Comparison of ENCODE assay signal across 22 cellular contexts in genomic region chr7:84136809-84137208, GRCh38. TPM values are rescaled to one million over a fixed set of nuclear protein-coding genes. Genes with fewer than 3 reads are reported as not detected.
DNase-seq lines count a peak whose midpoint lies in the region; ATAC-seq and TF ChIP-seq lines count a peak whose summit lies in the region.
"Had no signal": no experiment of that assay in that cellular context is flagged by ENCODE, and none has a peak within 500 bp of the region (broad histone marks: within the 10 kb centered on the region; RNA-seq: fewer than 3 reads in every experiment).

No MANE protein-coding gene starts in this region.

- H3K9me3 ChIP-seq in A673 (ENCODE audit: low read depth, low read length, poor library complexity, severe bottlenecking), result no peaks in the 10 kb centered on the region
- H3K9me3 ChIP-seq in HEK293 (ENCODE audit: control insufficient read depth, insufficient read depth, low read depth, low read length), result no peaks in the 10 kb centered on the region
- no peaks in the 10 kb centered on the region for H3K9me3 ChIP-seq in SK-N-MC (ENCODE audit: low read depth, low read length)
- H3K9me3 ChIP-seq: BE2C had no signal

- H3K36me3 ChIP-seq in A673 (ENCODE audit: insufficient read depth, low read length, poor library complexity, severe bottlenecking), result no peaks in the 10 kb centered on the region
- no peaks in the 10 kb centered on the region for H3K36me3 ChIP-seq in HEK293 (ENCODE audit: control insufficient read depth in 2 of 2, insufficient read depth in 1 of 2, low read length in 2 of 2)
- no peaks in the 10 kb centered on the region for H3K36me3 ChIP-seq in SK-N-MC (ENCODE audit: insufficient read depth, low read length)
- H3K36me3 ChIP-seq: BE2C; BLaER1 treated with 17β-estradiol and CSF1 and Interleukin-3, amounts not matched to agents 10 nM and 100 nM had no signal

- no peak overlapping the region for H3K27ac Mint-ChIP-seq in naive thymus-derived CD8-positive, alpha-beta T cell
- H3K27ac Mint-ChIP-seq: CD14-positive monocyte; CD4-positive, alpha-beta T cell; HFFc6 had no signal

- TF ChIP-seq CTCF in A673 (conservative IDR thresholded peaks at IDR 0.05; ENCODE audit: low read depth, low read length) (no peak), HEK293 (tag by site-specific recombination; IDR thresholded peaks at IDR 0.05) (no peak)

- H3K9ac ChIP-seq in SK-N-MC (ENCODE audit: insufficient read length), result no peak overlapping the region
- H3K9ac ChIP-seq: BLaER1 treated with 17β-estradiol and CSF1 and Interleukin-3, amounts not matched to agents 10 nM and 100 nM had no signal

- no peak for ATAC-seq in naive thymus-derived CD8-positive, alpha-beta T cell
- no peak for ATAC-seq in HG03342 (IDR thresholded peaks at IDR 0.05; ENCODE audit: unreplicated experiment)
- ATAC-seq: GM12878, HCT116 had no signal

- H3K4me3 ChIP-seq in A673 (ENCODE audit: low read depth, low read length, poor library complexity, severe bottlenecking), result no peak overlapping the region
- no peak overlapping the region for H3K4me3 ChIP-seq in HEK293 (ENCODE audit: low read depth, low read length)
- H3K4me3 ChIP-seq in SK-N-MC, result peak overlapping the region; percentile 60
- H3K4me3 ChIP-seq: BLaER1 treated with 17β-estradiol and CSF1 and Interleukin-3, amounts not matched to agents 10 nM and 100 nM; GM12878 had no signal

- no peak overlapping the region for H3K4me3 Mint-ChIP-seq in naive thymus-derived CD8-positive, alpha-beta T cell
- H3K4me3 Mint-ChIP-seq: CD14-positive monocyte; CD4-positive, alpha-beta T cell; CD8-positive, alpha-beta memory T cell; HFFc6 had no signal

- H3K4me1 ChIP-seq in A673 (ENCODE audit: insufficient read depth, low read length, poor library complexity, severe bottlenecking) (peaks cover 53% of the 10 kb centered on the region), HEK293 (ENCODE audit: control insufficient read depth, insufficient read depth, low read length) (no peaks in the 10 kb centered on the region; the same call in 1 of the 2 replicates)
- H3K4me1 ChIP-seq: BE2C; BLaER1 treated with 17β-estradiol and CSF1 and Interleukin-3, amounts not matched to agents 10 nM and 100 nM had no signal

- intact Hi-C loops in A673 (cut with micrococcal nuclease; ENCODE audit: unreplicated experiment), result loop anchor here (1.0 to 10.0 kb wide), 5 partner anchors 51 to 886 kb away; no protein-coding TSS in a partner anchor
- intact Hi-C loops in posterior cingulate gyrus (cut with DNase I), result no loop called here

- DNase-seq in A673 (ENCODE audit: low spot score) (peak; percentile 93), SK-N-MC (ENCODE audit: low read depth, low spot score) (no peak), posterior cingulate gyrus (no peak)
- no peak for DNase-seq in naive thymus-derived CD8-positive, alpha-beta T cell
- DNase-seq: ACHN; AML-193; BE2C; CD4-positive, alpha-beta T cell; CD8-positive, alpha-beta memory T cell; DMS 273 treated with DMSO at 0.1 percent for 48 hours; DMS79; EL; GDM1; H7; HFFc6 had no signal

- H3K9me3 Mint-ChIP-seq in naive thymus-derived CD8-positive, alpha-beta T cell, result peaks cover 0 to 3% (median 0%) of the 10 kb centered on the region in 9 donors

- CTCF ChIA-PET in A673 (lab: Charles Lee) (interaction anchor here (0.9 to 1.0 kb wide), 2 partner anchors 36 to 52 kb away, joined by 3 to 4 read pairs; no protein-coding TSS in a partner anchor), HEK293 (lab: Yijun Ruan, JAX) (no interaction called here)

- POLR2A ChIA-PET in A673 (lab: Charles Lee; ENCODE audit: low non-redundant PET), result interaction anchor here (0.6 to 1.1 kb wide), 3 partner anchors 9 to 167 kb away, joined by 3 to 6 read pairs (median 3); no protein-coding TSS in a partner anchor
- POLR2A ChIA-PET in HEK293 (lab: Yijun Ruan, JAX), result no interaction called here
- POLR2A ChIA-PET in naive thymus-derived CD8-positive, alpha-beta T cell (lab: Charles Lee), result no interaction called here

- H3K27me3 Mint-ChIP-seq in naive thymus-derived CD8-positive, alpha-beta T cell, result no peaks in the 10 kb centered on the region
- H3K27me3 Mint-ChIP-seq: CD4-positive, alpha-beta T cell; CD8-positive, alpha-beta memory T cell had no signal

- H3K27ac ChIP-seq in A673 (ENCODE audit: low read depth, low read length, poor library complexity, severe bottlenecking), result peak overlapping the region; percentile 94
- H3K27ac ChIP-seq in HEK293 (ENCODE audit: extremely low read depth, low read depth, low read length), result no peak overlapping the region
- peak overlapping the region; percentile 94 for H3K27ac ChIP-seq in SK-N-MC
- H3K27ac ChIP-seq: 22Rv1; BLaER1 treated with 17β-estradiol and CSF1 and Interleukin-3, amounts not matched to agents 10 nM and 100 nM had no signal

- H3K4me1 Mint-ChIP-seq in naive thymus-derived CD8-positive, alpha-beta T cell, result peaks cover 0 to 5% (median 0%) of the 10 kb centered on the region in 4 donors
- H3K4me1 Mint-ChIP-seq: CD14-positive monocyte; CD8-positive, alpha-beta memory T cell had no signal

- H3K36me3 Mint-ChIP-seq in naive thymus-derived CD8-positive, alpha-beta T cell, result peaks cover 0 to 3% (median 0%) of the 10 kb centered on the region in 3 donors
- H3K36me3 Mint-ChIP-seq: CD14-positive monocyte had no signal

- BruUV-seq in A673 (replicated peaks; lab: Mats Ljungman, UMichigan), result no TSS peak

- H3K27me3 ChIP-seq in A673 (replicated peaks; ENCODE audit: insufficient read depth, low read depth, low read length, poor library complexity), result no peaks in the 10 kb centered on the region
- H3K27me3 ChIP-seq: BE2C; BLaER1 treated with 17β-estradiol and CSF1 and Interleukin-3, amounts not matched to agents 10 nM and 100 nM had no signal

TF ChIP-seq in HEK293, 187 proteins besides CTCF, POLR2A, EP300 and RAD21:
- TF ChIP-seq, protein P1, sequence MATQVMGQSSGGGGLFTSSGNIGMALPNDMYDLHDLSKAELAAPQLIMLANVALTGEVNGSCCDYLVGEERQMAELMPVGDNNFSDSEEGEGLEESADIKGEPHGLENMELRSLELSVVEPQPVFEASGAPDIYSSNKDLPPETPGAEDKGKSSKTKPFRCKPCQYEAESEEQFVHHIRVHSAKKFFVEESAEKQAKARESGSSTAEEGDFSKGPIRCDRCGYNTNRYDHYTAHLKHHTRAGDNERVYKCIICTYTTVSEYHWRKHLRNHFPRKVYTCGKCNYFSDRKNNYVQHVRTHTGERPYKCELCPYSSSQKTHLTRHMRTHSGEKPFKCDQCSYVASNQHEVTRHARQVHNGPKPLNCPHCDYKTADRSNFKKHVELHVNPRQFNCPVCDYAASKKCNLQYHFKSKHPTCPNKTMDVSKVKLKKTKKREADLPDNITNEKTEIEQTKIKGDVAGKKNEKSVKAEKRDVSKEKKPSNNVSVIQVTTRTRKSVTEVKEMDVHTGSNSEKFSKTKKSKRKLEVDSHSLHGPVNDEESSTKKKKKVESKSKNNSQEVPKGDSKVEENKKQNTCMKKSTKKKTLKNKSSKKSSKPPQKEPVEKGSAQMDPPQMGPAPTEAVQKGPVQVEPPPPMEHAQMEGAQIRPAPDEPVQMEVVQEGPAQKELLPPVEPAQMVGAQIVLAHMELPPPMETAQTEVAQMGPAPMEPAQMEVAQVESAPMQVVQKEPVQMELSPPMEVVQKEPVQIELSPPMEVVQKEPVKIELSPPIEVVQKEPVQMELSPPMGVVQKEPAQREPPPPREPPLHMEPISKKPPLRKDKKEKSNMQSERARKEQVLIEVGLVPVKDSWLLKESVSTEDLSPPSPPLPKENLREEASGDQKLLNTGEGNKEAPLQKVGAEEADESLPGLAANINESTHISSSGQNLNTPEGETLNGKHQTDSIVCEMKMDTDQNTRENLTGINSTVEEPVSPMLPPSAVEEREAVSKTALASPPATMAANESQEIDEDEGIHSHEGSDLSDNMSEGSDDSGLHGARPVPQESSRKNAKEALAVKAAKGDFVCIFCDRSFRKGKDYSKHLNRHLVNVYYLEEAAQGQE (tag by site-specific recombination; IDR thresholded peaks at IDR 0.05), result no peak
- TF ChIP-seq ZNF10 (tag by site-specific recombination; IDR thresholded peaks at IDR 0.05) (no peak), ZNF214 (tag by site-specific recombination; IDR thresholded peaks at IDR 0.05; ENCODE audit: borderline replicate concordance) (no peak), ZNF596 (tag by site-specific recombination; IDR thresholded peaks at IDR 0.05) (no peak), ZNF366 (tag by site-specific recombination; conservative IDR thresholded peaks at IDR 0.05) (peak; percentile 65; the same call in 1 of the 2 replicates)

RNA-seq across cellular contexts. Expression of gene SEMA3A, which starts 57.8 kb away (rescaled TPM):
- total RNA-seq in A673 (2021), result 22.8 and 26.9 TPM in 2 replicates
- under 1 TPM; 0.10 to 0.30 TPM for total RNA-seq in naive thymus-derived CD8-positive, alpha-beta T cell
- 1 to 10 TPM in 1 of 3 donors, under 1 TPM in 2; 0.14 to 2.7 (median 0.28) TPM for polyA plus RNA-seq in naive thymus-derived CD8-positive, alpha-beta T cell
- total RNA-seq: CD8-positive, alpha-beta memory T cell had no signal
- polyA plus RNA-seq: CD14-positive monocyte; CD8-positive, alpha-beta memory T cell had no signal

Comparison
In these comparisons a context has a peak if more than half of its experiments do, and no peak if none do; other contexts are left out.
1. RNA of gene SEMA3A, which starts 57.8 kb away (total RNA-seq): 22.8 to 26.9 TPM in A673; 0.10 to 0.30 TPM in naive thymus-derived CD8-positive, alpha-beta T cell; every median in the first group is over 10 times any median in the second.